Comparison of ENCODE assay signal across 34 cellular contexts in genomic region chr5:147876141-147876540, GRCh38. TPM values are rescaled to one million over a fixed set of nuclear protein-coding genes. Genes with fewer than 3 reads are reported as not detected.
"Had no signal": no experiment of that assay in that cellular context is flagged by ENCODE, and none has a peak within 500 bp of the region (broad histone marks: within the 10 kb centered on the region; RNA-seq: fewer than 3 reads in every experiment).

No MANE protein-coding gene starts in this region.

- H3K4me1 ChIP-seq: colonic mucosa, esophagus muscularis mucosa, foreskin keratinocyte, gastroesophageal sphincter, heart right ventricle, lower lobe of right lung, parathyroid adenoma, suprapubic skin, transverse colon had no signal

- H3K27me3 ChIP-seq: colonic mucosa, esophagus muscularis mucosa, gastroesophageal sphincter, suprapubic skin, transverse colon had no signal

- H3K36me3 ChIP-seq: colonic mucosa, esophagus muscularis mucosa, gastroesophageal sphincter, heart right ventricle, lower lobe of right lung, suprapubic skin, transverse colon had no signal

- H3K27ac Mint-ChIP-seq: immature natural killer cell; natural killer cell; progenitor cell of endocrine pancreas; stimulated activated naive CD8-positive, alpha-beta T cell treated with anti-CD3 and anti-CD28 coated beads, Interleukin-15, amount 100 ng/mL, for 72 hours had no signal

- H3K4me3 Mint-ChIP-seq: immature natural killer cell; natural killer cell; neural crest cell; stimulated activated naive CD8-positive, alpha-beta T cell treated with anti-CD3 and anti-CD28 coated beads, Interleukin-15, amount 100 ng/mL, for 72 hours had no signal

- H3K27me3 Mint-ChIP-seq: stimulated activated naive CD8-positive, alpha-beta T cell treated with anti-CD3 and anti-CD28 coated beads, Interleukin-15, amount 100 ng/mL, for 72 hours had no signal

- H2AFZ ChIP-seq: parathyroid adenoma had no signal

- H3K9me3 ChIP-seq: colonic mucosa, esophagus muscularis mucosa, gastroesophageal sphincter, heart right ventricle, lower lobe of right lung, suprapubic skin, transverse colon had no signal

- DNase-seq: colonic mucosa; dermis blood vessel endothelial cell; effector memory CD4-positive, alpha-beta T cell; foreskin keratinocyte; heart right ventricle; hippocampal formation; immature natural killer cell; islet precursor cell; kidney glomerular epithelial cell; left ventricle myocardium superior; lower lobe of right lung; natural killer cell; stimulated activated CD4-positive, alpha-beta T cell treated with anti-CD3 and anti-CD28 coated beads, Interleukin-12 subunit alpha, Interleukin-12 subunit beta, amount 100 ng/mL, for 4 hours; stimulated activated CD4-positive, alpha-beta T cell treated with anti-CD3 and anti-CD28 coated beads, Interleukin-1b, Interleukin-23, amount 100 ng/mL, for 48 hours; stimulated activated CD4-positive, alpha-beta T cell treated with anti-CD3 and anti-CD28 coated beads, Interleukin-4, amount 100 ng/mL, for 1 hour; stimulated activated CD8-positive, alpha-beta memory T cell treated with anti-CD3 and anti-CD28 coated beads, Interleukin-4, amount 100 ng/mL, for 48 hours; stimulated activated naive CD4-positive, alpha-beta T cell; stimulated activated naive CD8-positive, alpha-beta T cell treated with anti-CD3 and anti-CD28 coated beads, Interleukin-15, amount 100 ng/mL, for 72 hours; transverse colon had no signal

- ATAC-seq: foreskin keratinocyte; gastroesophageal sphincter; heart right ventricle; left ventricle myocardium superior; lower lobe of right lung; natural killer cell; sciatic nerve; stimulated activated naive CD8-positive, alpha-beta T cell treated with anti-CD3 and anti-CD28 coated beads, Interleukin-15, amount 100 ng/mL, for 72 hours had no signal

- H3K4me2 ChIP-seq: smooth muscle cell had no signal

- H3K4me1 Mint-ChIP-seq: immature natural killer cell; natural killer cell; stimulated activated naive CD8-positive, alpha-beta T cell treated with anti-CD3 and anti-CD28 coated beads, Interleukin-15, amount 100 ng/mL, for 72 hours had no signal

- H3K4me3 ChIP-seq: colonic mucosa, esophagus muscularis mucosa, gastroesophageal sphincter, heart right ventricle, lower lobe of right lung, smooth muscle cell, suprapubic skin, transverse colon had no signal

- H3K9ac ChIP-seq: parathyroid adenoma had no signal

- H3K27ac ChIP-seq: colonic mucosa, esophagus muscularis mucosa, foreskin keratinocyte, gastroesophageal sphincter, heart right ventricle, lower lobe of right lung, parathyroid adenoma, suprapubic skin, transverse colon had no signal

- H3K79me2 ChIP-seq: parathyroid adenoma had no signal

- H3K36me3 Mint-ChIP-seq: immature natural killer cell, natural killer cell had no signal

- H3K9me3 Mint-ChIP-seq: immature natural killer cell; natural killer cell; stimulated activated naive CD8-positive, alpha-beta T cell treated with anti-CD3 and anti-CD28 coated beads, Interleukin-15, amount 100 ng/mL, for 72 hours had no signal

RNA-seq across cellular contexts. Expression of gene SCGB3A2, which starts 2.4 kb away (rescaled TPM):
- total RNA-seq: chondrocyte, dermis blood vessel endothelial cell, endothelial cell of umbilical vein, epithelial cell of proximal tubule, esophagus muscularis mucosa, fibroblast of lung, foreskin keratinocyte, gastroesophageal sphincter, heart right ventricle, left ventricle myocardium superior, mononuclear cell, neural crest cell, osteoblast, progenitor cell of endocrine pancreas, suprapubic skin, transverse colon, urinary bladder had no signal
- polyA plus RNA-seq: endothelial cell of umbilical vein, fibroblast of lung, foreskin keratinocyte, immature natural killer cell, urinary bladder had no signal

RNA-seq across cellular contexts. Expression of gene C5orf46, which starts 30.2 kb away (rescaled TPM):
- total RNA-seq: colonic mucosa, dermis blood vessel endothelial cell, endothelial cell of umbilical vein, epithelial cell of proximal tubule, esophagus muscularis mucosa, fibroblast of lung, foreskin keratinocyte, gastroesophageal sphincter, lower lobe of right lung, mononuclear cell, natural killer cell, neural crest cell, osteoblast, progenitor cell of endocrine pancreas, sciatic nerve, transverse colon had no signal
- polyA plus RNA-seq: fibroblast of lung, immature natural killer cell, urinary bladder had no signal

RNA-seq across cellular contexts. Expression of gene SPINK1, which starts 44.7 kb away (rescaled TPM):
- total RNA-seq: chondrocyte, dermis blood vessel endothelial cell, endothelial cell of umbilical vein, esophagus muscularis mucosa, fibroblast of lung, foreskin keratinocyte, gastroesophageal sphincter, left ventricle myocardium superior, lower lobe of right lung, natural killer cell, neural crest cell, osteoblast, smooth muscle cell had no signal
- polyA plus RNA-seq: endothelial cell of umbilical vein, fibroblast of lung, immature natural killer cell had no signal
